In genomic region chr10:5485290-5485689, GRCh38 we compare ENCODE assay signal across 1 cellular context.
TF ChIP-seq lines count a peak whose summit lies in the region.

No MANE protein-coding gene starts in this region.

TF ChIP-seq in H1, 55 proteins besides CTCF, POLR2A, EP300 and RAD21:
- TF ChIP-seq HDAC2 (IDR thresholded peaks at IDR 0.05; ENCODE audit: borderline replicate concordance in 1 of 2, low read depth in 2 of 2, low read length in 2 of 2) (no peak), TEAD4 (IDR thresholded peaks at IDR 0.05; ENCODE audit: low read depth, low read length) (no peak), E2F6 (IDR thresholded peaks at IDR 0.05) (no peak)
